ENCODE assay signal across 1 cellular context in genomic region chr11:62033191-62034044, GRCh38.
TF ChIP-seq lines count a peak whose summit lies in the region.

No MANE protein-coding gene starts in this region.

TF ChIP-seq in HCT116, 20 proteins besides CTCF, POLR2A, EP300 and RAD21 (continued from another document):
- no peak for TF ChIP-seq ZBTB33 (IDR thresholded peaks at IDR 0.05; ENCODE audit: extremely low read depth, insufficient replicate concordance, low read length)
- no peak for TF ChIP-seq ELF1 (IDR thresholded peaks at IDR 0.05; ENCODE audit: borderline replicate concordance, low read depth)
- no peak for TF ChIP-seq EZH2 (IDR thresholded peaks at IDR 0.05)
- TF ChIP-seq, protein P1, sequence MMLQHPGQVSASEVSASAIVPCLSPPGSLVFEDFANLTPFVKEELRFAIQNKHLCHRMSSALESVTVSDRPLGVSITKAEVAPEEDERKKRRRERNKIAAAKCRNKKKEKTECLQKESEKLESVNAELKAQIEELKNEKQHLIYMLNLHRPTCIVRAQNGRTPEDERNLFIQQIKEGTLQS (IDR thresholded peaks at IDR 0.05), result no peak
- TF ChIP-seq SP1 (IDR thresholded peaks at IDR 0.05; ENCODE audit: low read depth), result peak; percentile 89
- peak; percentile 56; the same call in 1 of the 2 replicates for TF ChIP-seq SRF (IDR thresholded peaks at IDR 0.05; ENCODE audit: low read depth)
- TF ChIP-seq SIN3A (IDR thresholded peaks at IDR 0.05; ENCODE audit: low read depth), result no peak
- TF ChIP-seq YY1 (IDR thresholded peaks at IDR 0.05; ENCODE audit: extremely low read depth, insufficient replicate concordance, low read depth, low read length), result no peak
- no peak; the same call in 1 of the 2 replicates for TF ChIP-seq MAX (IDR thresholded peaks at IDR 0.05)
- no peak for TF ChIP-seq EZH2phosphoT487 (IDR thresholded peaks at IDR 0.05; ENCODE audit: borderline replicate concordance)
